ENCODE assay signal across 17 cellular contexts in genomic region chr11:120894207-120894989, GRCh38.
DNase-seq lines count a peak whose midpoint lies in the region; ATAC-seq and TF ChIP-seq lines count a peak whose summit lies in the region.
"Had no signal": no experiment of that assay in that cellular context is flagged by ENCODE, and none has a peak within 500 bp of the region (broad histone marks: within the 10 kb centered on the region; RNA-seq: fewer than 3 reads in every experiment).

No MANE protein-coding gene starts in this region.

- H3K27me3 Mint-ChIP-seq in glutamatergic neuron (ENCODE audit: unreplicated experiment), result peaks cover 3% of the 10 kb centered on the region

- H3K27ac Mint-ChIP-seq in glutamatergic neuron (ENCODE audit: unreplicated experiment), result no peak overlapping the region
- H3K27ac Mint-ChIP-seq: nephron had no signal

- TF ChIP-seq CTCF in right atrium auricular region (IDR thresholded peaks at IDR 0.05) (no peak), glutamatergic neuron (IDR thresholded peaks at IDR 0.05; ENCODE audit: partially characterized antibody, unreplicated experiment) (no peak)

- ATAC-seq in left cardiac atrium (peak; percentile 59 to 84), GM18858 (IDR thresholded peaks at IDR 0.05; ENCODE audit: unreplicated experiment) (no peak), HG03521 (IDR thresholded peaks at IDR 0.05; ENCODE audit: unreplicated experiment) (no peak)

- DNase-seq in left cardiac atrium (no peak), right atrium auricular region (ENCODE audit: low spot score) (no peak), NCI-H524 treated with DMSO at 0.1 percent for 48 hours (lab: John Stamatoyannopoulos, UW) (peak; percentile 57), glutamatergic neuron (no peak)
- no peak for DNase-seq in stimulated activated naive CD4-positive, alpha-beta T cell treated with Interleukin-2 at 50 U/mL for 16 hours (lab: John Stamatoyannopoulos, UW)
- DNase-seq in activated CD4-positive, alpha-beta T cell treated with anti-CD3 and anti-CD28 coated beads, Interleukin-2, amount 50 U/mL, for 1 hour, result no peak
- DNase-seq: activated CD4-positive, alpha-beta T cell treated with anti-CD3 and anti-CD28 coated beads, Interleukin-2, amount 50 U/mL, for 4 hours; activated naive CD4-positive, alpha-beta T cell treated with Interleukin-2 at 50 U/mL for 16 hours; central memory CD4-positive, alpha-beta T cell; HCEC 1CT; SHP77; stimulated activated CD4-positive, alpha-beta T cell treated with anti-CD3 and anti-CD28 coated beads, Interleukin-4, amount 100 ng/mL, for 4 hours had no signal

- H3K4me3 ChIP-seq in right atrium auricular region, result no peak overlapping the region
- H3K4me3 ChIP-seq: smooth muscle cell had no signal

- H3K4me1 ChIP-seq in right atrium auricular region, result no peaks in the 10 kb centered on the region

- H3K9me3 ChIP-seq in right atrium auricular region, result no peaks in the 10 kb centered on the region

- H3K9me3 Mint-ChIP-seq in glutamatergic neuron (ENCODE audit: unreplicated experiment), result peaks cover 1% of the 10 kb centered on the region
- H3K9me3 Mint-ChIP-seq: nephron had no signal

- peak overlapping the region; percentile 42 for H3K4me3 Mint-ChIP-seq in glutamatergic neuron (ENCODE audit: unreplicated experiment)
- H3K4me3 Mint-ChIP-seq: CD14-positive monocyte, nephron had no signal

- intact Hi-C loops in left cardiac atrium (cut with DNase I), result no loop called here

- no peaks in the 10 kb centered on the region for H3K36me3 Mint-ChIP-seq in glutamatergic neuron (ENCODE audit: unreplicated experiment)
- H3K36me3 Mint-ChIP-seq: CD14-positive monocyte had no signal

- no peaks in the 10 kb centered on the region for H3K36me3 ChIP-seq in right atrium auricular region

- H3K4me1 Mint-ChIP-seq in glutamatergic neuron (ENCODE audit: low read depth, unreplicated experiment), result peaks cover 5% of the 10 kb centered on the region
- H3K4me1 Mint-ChIP-seq: CD14-positive monocyte had no signal

- no peaks in the 10 kb centered on the region for H3K27me3 ChIP-seq in right atrium auricular region

- H3K27ac ChIP-seq in right atrium auricular region, result no peak overlapping the region

Comparison
In these comparisons a context has a peak if more than half of its experiments do, and no peak if none do; other contexts are left out.
1. ATAC-seq: peak in left cardiac atrium (2 of 2); none in GM18858 (single experiment) and HG03521 (single experiment).